Comparison of ENCODE assay signal across 25 cellular contexts in the genomic region with DNA sequence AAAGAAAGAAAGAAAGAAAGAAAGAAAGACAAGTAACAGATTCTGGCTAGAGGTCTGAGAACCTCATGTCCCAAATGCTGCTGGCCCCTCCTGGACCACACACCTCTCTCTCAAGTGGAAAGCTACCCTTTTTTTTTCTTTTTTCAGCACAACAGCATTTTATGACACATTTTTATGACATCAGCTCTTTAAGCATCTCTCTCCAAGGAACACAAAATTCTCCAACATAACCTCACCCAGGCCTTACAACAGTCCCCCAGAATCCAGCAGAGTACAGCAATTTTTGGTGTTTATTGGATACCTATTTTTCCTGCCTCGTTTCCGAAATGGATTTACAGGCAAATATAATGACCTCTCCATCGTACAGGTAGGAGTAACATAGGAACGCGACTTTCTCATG. TPM values are rescaled to one million over a fixed set of nuclear protein-coding genes. Genes with fewer than 3 reads are reported as not detected.
"Had no signal": no experiment of that assay in that cellular context is flagged by ENCODE, and none has a peak within 500 bp of the region (broad histone marks: within the 10 kb centered on the region; RNA-seq: fewer than 3 reads in every experiment).

No MANE protein-coding gene starts in this region.

- ATAC-seq: HepG2, T-cell had no signal

- H3K4me3 ChIP-seq: SJSA1, SK-N-MC had no signal

- H3K4me1 ChIP-seq: SJSA1 had no signal

- FAIRE-seq: HepG2, RCC 7860 had no signal

- H3K36me3 ChIP-seq: SJSA1 had no signal

- H3K9me3 ChIP-seq: SJSA1 had no signal

- H3K27ac ChIP-seq: KMS-11, SJSA1, SK-N-MC had no signal

- H3K9ac ChIP-seq: KMS-11 had no signal

- H3K27me3 ChIP-seq: SJSA1 had no signal

- H3K4me2 ChIP-seq: KMS-11 had no signal

- DNase-seq: IMR-90, MV-4-11, NCI-H1048, NCI-H1105 treated with DMSO at 0.1 percent for 48 hours, NCI-H1417 treated with DMSO at 0.1 percent for 48 hours, NCI-H146, NCI-H1694 treated with DMSO at 0.1 percent for 48 hours, NCI-H1930, NCI-H2081, NCI-H2107, NCI-H2227 treated with DMSO at 0.1 percent for 48 hours, NCI-H524 treated with DMSO at 0.1 percent for 48 hours, NCI-H69, NCI-H774, Right ventricle myocardium superior, RPMI8226, SIG-M5, T-cell had no signal

RNA-seq across cellular contexts. Expression of gene NTRK3, which starts 11.2 kb away (rescaled TPM):
- total RNA-seq: HepG2, MCF 10A, NCI-H460, SJSA1, T-cell had no signal
- polyA plus RNA-seq: HepG2 had no signal
